Comparison of ENCODE assay signal across 8 cellular contexts in genomic region chrY:13343307-13343946, GRCh38.
A peak's percentile ranks its signal among the peaks of the same experiment; 100 is the strongest.
DNase-seq lines count a peak whose midpoint lies in the region; ATAC-seq and TF ChIP-seq lines count a peak whose summit lies in the region.

No MANE protein-coding gene starts in this region.

- in situ Hi-C loops in transverse colon (cut with MboI; ENCODE audit: low pct_ligation_motif_present in 1 of 4, low pct_unique_long_range_greater_than_20kb in 1 of 4, low sequenced_read_pairs in 3 of 4) = loop anchor here in 1 of 4 donors (25.0 kb wide), 1 partner anchor 406 kb away; no protein-coding TSS in a partner anchor

- no peak for DNase-seq in Right ventricle myocardium inferior (ENCODE audit: missing footprints)
- no peak for DNase-seq in right atrium auricular region (ENCODE audit: low spot score)
- DNase-seq in activated CD4-positive, alpha-beta T cell treated with anti-CD3 and anti-CD28 coated beads, Interleukin-2, amount 50 U/mL, for 4 hours = peak; percentile 24 to 38
- DNase-seq in left ventricle myocardium superior = peak; percentile 44
- no peak for DNase-seq in transverse colon
- DNase-seq in NCI-H187 (lab: John Stamatoyannopoulos, UW) = no peak
- no peak for DNase-seq in NCI-H1105 (lab: John Stamatoyannopoulos, UW)

- H3K27ac ChIP-seq in right atrium auricular region (no peak overlapping the region), transverse colon (no peak overlapping the region)

- no peak for TF ChIP-seq EP300 in transverse colon (IDR thresholded peaks at IDR 0.05; ENCODE audit: low read depth)

- no peaks in the 10 kb centered on the region for H3K27me3 ChIP-seq in right atrium auricular region
- no peaks in the 10 kb centered on the region for H3K27me3 ChIP-seq in transverse colon

- no peak overlapping the region for H3K4me3 ChIP-seq in right atrium auricular region
- no peak overlapping the region for H3K4me3 ChIP-seq in transverse colon

- peak; percentile 60 for ATAC-seq in Right ventricle myocardium inferior
- ATAC-seq in left ventricle myocardium superior = peak; percentile 69
- ATAC-seq in GM19351 (IDR thresholded peaks at IDR 0.05; ENCODE audit: unreplicated experiment) = no peak

- TF ChIP-seq CTCF in right atrium auricular region (IDR thresholded peaks at IDR 0.05) = no peak
- TF ChIP-seq CTCF in transverse colon (IDR thresholded peaks at IDR 0.05) = peak in 4 of 5 experiments; percentile 40 to 51 (median 48)

- intact Hi-C loops in Right ventricle myocardium inferior (cut with DNase I) = no loop called here
- intact Hi-C loops in left ventricle myocardium superior (cut with micrococcal nuclease) = no loop called here
- intact Hi-C loops in transverse colon (cut with DNase I; ENCODE audit: low total_unique reads) = no loop called here

- no peak for TF ChIP-seq POLR2A in transverse colon (IDR thresholded peaks at IDR 0.05)

- H3K9me3 ChIP-seq in right atrium auricular region (no peaks in the 10 kb centered on the region), transverse colon (no peaks in the 10 kb centered on the region)

- H3K4me1 ChIP-seq in right atrium auricular region (no peaks in the 10 kb centered on the region), transverse colon (no peaks in the 10 kb centered on the region)

- H3K36me3 ChIP-seq in right atrium auricular region (no peaks in the 10 kb centered on the region), transverse colon (no peaks in the 10 kb centered on the region)

- 40% methylated on average over 4 of the region's 8 CpGs; no CpG with 5 or more reads in 1 of the 2 donors for WGBS in transverse colon (ENCODE audit: low coverage in 1 of 2), 2 donors

Comparison
In these comparisons a context has a peak if more than half of its experiments do, and no peak if none do; other contexts are left out.
1. DNase-seq: peak in activated CD4-positive, alpha-beta T cell treated with anti-CD3 and anti-CD28 coated beads, Interleukin-2, amount 50 U/mL, for 4 hours (2 of 2) and left ventricle myocardium superior (single experiment); none in Right ventricle myocardium inferior (single experiment), right atrium auricular region (single experiment), transverse colon (single experiment), NCI-H187 (0 of 2) and NCI-H1105 (single experiment).
2. CTCF ChIP-seq: peak in transverse colon (4 of 5); none in right atrium auricular region (0 of 2).